ENCODE assay signal across 13 cellular contexts in genomic region chr4:97910005-97910404, GRCh38.
DNase-seq lines count a peak whose midpoint lies in the region; ATAC-seq, FAIRE-seq and TF ChIP-seq lines count a peak whose summit lies in the region.
"Had no signal": no experiment of that assay in that cellular context is flagged by ENCODE, and none has a peak within 500 bp of the region (broad histone marks: within the 10 kb centered on the region; RNA-seq: fewer than 3 reads in every experiment).

No MANE protein-coding gene starts in this region.

- peaks cover 14% of the 10 kb centered on the region for H3K4me1 Mint-ChIP-seq in progenitor cell of endocrine pancreas (ENCODE audit: low read depth)
- no peaks in the 10 kb centered on the region for H3K4me1 Mint-ChIP-seq in T-helper 2 cell treated with Interferon-gamma antibody and Interleukin-4, amounts not matched to agents 5 μg/mL and 100 μg/mL, for 36 hours (ENCODE audit: low read depth)

- no peaks in the 10 kb centered on the region for H3K27me3 ChIP-seq in GM12878 (replicated peaks in 1 of 2; ENCODE audit: control insufficient read depth in 2 of 2, insufficient read depth in 2 of 2, low read length in 1 of 2)
- H3K27me3 ChIP-seq: suprapubic skin had no signal

- POLR2A ChIA-PET in GM12878 (lab: Charles Lee): no interaction called here

- RAD21 ChIA-PET in GM12878 (lab: Charles Lee; ENCODE audit: unreplicated experiment): no interaction called here

- TF ChIP-seq POLR2A in GM12878 (IDR thresholded peaks at IDR 0.05; ENCODE audit: low read depth, low read length): no peak

- no peak for TF ChIP-seq RAD21 in GM12878 (IDR thresholded peaks at IDR 0.05; ENCODE audit: insufficient read depth, low read depth, low read length)

- H3K4me1 ChIP-seq in GM12878 (ENCODE audit: control insufficient read depth, insufficient read depth, low read length): no peaks in the 10 kb centered on the region
- H3K4me1 ChIP-seq: left ventricle myocardium inferior, suprapubic skin had no signal

- WGBS in GM12878 (ENCODE audit: insufficient coverage, insufficient replicate concordance, low lambda C conversion rate, missing lambda C conversion rate): 0% methylated on average over 3 of the region's 3 CpGs

- H3K36me3 Mint-ChIP-seq in progenitor cell of endocrine pancreas (ENCODE audit: insufficient read depth): no peaks in the 10 kb centered on the region
- H3K36me3 Mint-ChIP-seq in T-helper 2 cell treated with Interferon-gamma antibody and Interleukin-4, amounts not matched to agents 5 μg/mL and 100 μg/mL, for 36 hours (ENCODE audit: low read depth): no peaks in the 10 kb centered on the region

- no peak overlapping the region for H3K27ac ChIP-seq in GM12878 (ENCODE audit: control insufficient read depth, insufficient read depth)
- H3K27ac ChIP-seq: left ventricle myocardium inferior, suprapubic skin had no signal

- no peaks in the 10 kb centered on the region for H4K20me1 ChIP-seq in GM12878 (ENCODE audit: control insufficient read depth, insufficient read depth)

- H3K79me2 ChIP-seq in GM12878 (ENCODE audit: control insufficient read depth, insufficient read depth, low read length): no peaks in the 10 kb centered on the region

- no peak overlapping the region for H3K4me2 ChIP-seq in GM12878 (ENCODE audit: control insufficient read depth, insufficient read depth)

- H3K27ac Mint-ChIP-seq in progenitor cell of endocrine pancreas: no peak overlapping the region
- no peak overlapping the region for H3K27ac Mint-ChIP-seq in T-helper 2 cell treated with Interferon-gamma antibody and Interleukin-4, amounts not matched to agents 5 μg/mL and 100 μg/mL, for 36 hours

- no TSS peak for BruUV-seq in GM12878 (replicated peaks; lab: Mats Ljungman, UMichigan)

- no peaks in the 10 kb centered on the region for H3K27me3 Mint-ChIP-seq in progenitor cell of endocrine pancreas
- no peaks in the 10 kb centered on the region for H3K27me3 Mint-ChIP-seq in T-helper 2 cell treated with Interferon-gamma antibody and Interleukin-4, amounts not matched to agents 5 μg/mL and 100 μg/mL, for 36 hours (ENCODE audit: low read depth)

- H3K9me3 ChIP-seq in GM12878 (replicated peaks; ENCODE audit: control insufficient read depth, insufficient read depth, low read length): no peaks in the 10 kb centered on the region
- H3K9me3 ChIP-seq: suprapubic skin had no signal

- CTCF ChIA-PET in GM12878 (lab: Yijun Ruan, JAX): no interaction called here

- H3K36me3 ChIP-seq in GM12878 (ENCODE audit: control insufficient read depth in 2 of 2, insufficient read depth in 2 of 2, low read length in 1 of 2): no peaks in the 10 kb centered on the region
- H3K36me3 ChIP-seq: left ventricle myocardium inferior, suprapubic skin had no signal

- SMC1A ChIA-PET in GM12878 (lab: Charles Lee; ENCODE audit: uncharacterized antibody, unreplicated experiment): no interaction called here

- H3K9ac ChIP-seq in GM12878 (ENCODE audit: control insufficient read depth, insufficient read depth, low read length): no peak overlapping the region

- in situ Hi-C loops in GM12878 (cut with MboI): no loop called here

- intact Hi-C loops in GM12878 (cut with micrococcal nuclease; ENCODE audit: unreplicated experiment): no loop called here

- no peak overlapping the region for H2AFZ ChIP-seq in GM12878 (ENCODE audit: control insufficient read depth, low read depth, low read length)

- DNase-seq in NCI-H345 (lab: John Stamatoyannopoulos, UW): peak; percentile 0
- DNase-seq in NCI-H345 treated with DMSO at 0.1 percent for 48 hours (lab: John Stamatoyannopoulos, UW; ENCODE audit: unreplicated experiment): no peak
- peak; percentile 7 for DNase-seq in HT-29 (ENCODE audit: low spot score)
- DNase-seq in GM12878 (ENCODE audit: low read depth, low spot score): no peak
- no peak for DNase-seq in progenitor cell of endocrine pancreas (ENCODE audit: low spot score, unreplicated experiment)
- no peak for DNase-seq in T-helper 2 cell treated with Interferon-gamma antibody and Interleukin-4, amounts not matched to agents 5 μg/mL and 100 μg/mL, for 36 hours (ENCODE audit: low spot score)
- DNase-seq in NCI-H524 treated with DMSO at 0.1 percent for 48 hours (lab: John Stamatoyannopoulos, UW): no peak
- DNase-seq: activated T-cell treated with anti-CD3 and anti-CD28 coated beads, Interleukin-2, amount 50 U/mL, for 1 hour; IMR-90; left ventricle myocardium inferior; posterior cingulate gyrus had no signal

- no peak overlapping the region for H3K4me3 ChIP-seq in GM12878
- H3K4me3 ChIP-seq: left ventricle myocardium inferior, suprapubic skin had no signal

- TF ChIP-seq CTCF in GM12878 (IDR thresholded peaks at IDR 0.05 in 2 of 3, conservative IDR thresholded peaks at IDR 0.05 in 1 of 3; ENCODE audit: control insufficient read depth in 2 of 3, extremely low read depth in 1 of 3, insufficient read depth in 1 of 3, low read depth in 3 of 3, low read length in 3 of 3): peak in 1 of 3 experiments; percentile 3; a peak in 1 of 6 replicates
- TF ChIP-seq CTCF in progenitor cell of endocrine pancreas (IDR thresholded peaks at IDR 0.05; ENCODE audit: unreplicated experiment): peak; percentile 19

- ATAC-seq in GM12878 (peak; percentile 74), HG02973 (IDR thresholded peaks at IDR 0.05; ENCODE audit: unreplicated experiment) (no peak)

- H3K4me3 Mint-ChIP-seq in progenitor cell of endocrine pancreas (ENCODE audit: low read depth): no peak overlapping the region
- H3K4me3 Mint-ChIP-seq in T-helper 2 cell treated with Interferon-gamma antibody and Interleukin-4, amounts not matched to agents 5 μg/mL and 100 μg/mL, for 36 hours: no peak overlapping the region

- FAIRE-seq in GM12878 (lab: Jason Lieb, UNC): no peak

- no peak for TF ChIP-seq EP300 in GM12878 (IDR thresholded peaks at IDR 0.05; ENCODE audit: borderline replicate concordance in 1 of 2, control insufficient read depth in 1 of 2, low read depth in 2 of 2, low read length in 2 of 2)

- H3K9me3 Mint-ChIP-seq in progenitor cell of endocrine pancreas (ENCODE audit: low read depth): peaks cover 10% of the 10 kb centered on the region
- peaks cover 14% of the 10 kb centered on the region for H3K9me3 Mint-ChIP-seq in T-helper 2 cell treated with Interferon-gamma antibody and Interleukin-4, amounts not matched to agents 5 μg/mL and 100 μg/mL, for 36 hours

TF ChIP-seq in GM12878, 131 proteins besides CTCF, POLR2A, EP300 and RAD21:
- no peak for TF ChIP-seq LARP7 (IDR thresholded peaks at IDR 0.05)

Comparison
In these comparisons a context has a peak if more than half of its experiments do, and no peak if none do; other contexts are left out.
1. DNase-seq: peak in NCI-H345 (single experiment) and HT-29 (single experiment); none in NCI-H345 treated with DMSO at 0.1 percent for 48 hours (single experiment), GM12878 (single experiment), progenitor cell of endocrine pancreas (single experiment), T-helper 2 cell treated with Interferon-gamma antibody and Interleukin-4, amounts not matched to agents 5 μg/mL and 100 μg/mL, for 36 hours (single experiment) and NCI-H524 treated with DMSO at 0.1 percent for 48 hours (single experiment).